In the genomic region with DNA sequence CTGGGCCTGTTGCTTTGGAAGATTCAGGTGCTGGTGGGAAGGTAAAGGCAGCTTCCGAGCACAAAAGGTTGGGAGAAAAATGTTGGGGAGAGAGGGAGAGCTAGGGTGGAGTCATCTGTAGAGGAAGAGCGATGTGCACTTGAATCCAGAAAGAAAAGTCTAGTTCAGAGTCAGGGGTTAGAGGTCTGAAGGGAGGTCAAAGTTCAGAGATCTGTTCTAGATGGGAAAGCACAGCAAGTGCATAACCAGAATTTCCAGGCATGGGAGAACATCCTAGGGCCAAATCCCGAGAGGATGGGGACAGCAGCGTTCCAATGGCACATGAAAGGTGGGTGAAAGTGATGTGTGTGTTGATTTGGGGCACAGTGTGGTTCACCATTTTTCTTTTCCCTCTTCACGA, we compare ENCODE assay signal across 20 cellular contexts. TPM values are rescaled to one million over a fixed set of nuclear protein-coding genes. Genes with fewer than 3 reads are reported as not detected.
DNase-seq lines count a peak whose midpoint lies in the region; ATAC-seq and TF ChIP-seq lines count a peak whose summit lies in the region.
"Had no signal": no experiment of that assay in that cellular context is flagged by ENCODE, and none has a peak within 500 bp of the region (broad histone marks: within the 10 kb centered on the region; RNA-seq: fewer than 3 reads in every experiment).

No MANE protein-coding gene starts in this region.

- no peaks in the 10 kb centered on the region for H3F3A ChIP-seq in neural progenitor cell (ENCODE audit: low read depth)

- no peak for ATAC-seq in IMR-90 (ENCODE audit: low read depth)
- no peak for ATAC-seq in activated T-helper 17 cell treated with anti-CD3 and anti-CD28 coated beads, Interleukin-2, amount 50 U/mL, for 72 hours (replicated peaks)
- ATAC-seq in stimulated activated naive B cell treated with anti-CD40 and anti-IgM and Interleukin-4, amounts not matched to agents 10 μg/mL and 1 μg/mL and 100 μg/mL, for 72 hours (replicated peaks): no peak
- no peak for ATAC-seq in HG03045 (IDR thresholded peaks at IDR 0.05; ENCODE audit: unreplicated experiment)

- no peaks in the 10 kb centered on the region for H3K9me3 Mint-ChIP-seq in activated T-helper 17 cell treated with anti-CD3 and anti-CD28 coated beads, Interleukin-2, amount 50 U/mL, for 72 hours
- peaks cover 2% of the 10 kb centered on the region for H3K9me3 Mint-ChIP-seq in neural progenitor cell
- peaks cover 5 to 7% of the 10 kb centered on the region in 2 donors for H3K9me3 Mint-ChIP-seq in stimulated activated naive B cell treated with anti-CD40 and anti-IgM and Interleukin-4, amounts not matched to agents 10 μg/mL and 1 μg/mL and 100 μg/mL, for 72 hours
- peaks cover 2% of the 10 kb centered on the region for H3K9me3 Mint-ChIP-seq in Calu3 (ENCODE audit: low read depth, unreplicated experiment)
- H3K9me3 Mint-ChIP-seq: CD4-positive, alpha-beta memory T cell; CD8-positive, alpha-beta memory T cell had no signal

- H3K9me3 ChIP-seq in IMR-90 (ENCODE audit: control insufficient read depth, insufficient read depth, low read length) (no peaks in the 10 kb centered on the region), neural progenitor cell (ENCODE audit: low read depth) (no peaks in the 10 kb centered on the region)
- H3K9me3 ChIP-seq: BE2C had no signal

- H3K36me3 ChIP-seq in IMR-90 (ENCODE audit: control insufficient read depth, insufficient read depth, low read length) (no peaks in the 10 kb centered on the region), neural progenitor cell (no peaks in the 10 kb centered on the region)
- H3K36me3 ChIP-seq: BE2C, BLaER1 had no signal

- H3K36me3 Mint-ChIP-seq in activated T-helper 17 cell treated with anti-CD3 and anti-CD28 coated beads, Interleukin-2, amount 50 U/mL, for 72 hours (ENCODE audit: low read depth): no peaks in the 10 kb centered on the region
- H3K36me3 Mint-ChIP-seq in neural progenitor cell: no peaks in the 10 kb centered on the region
- H3K36me3 Mint-ChIP-seq in stimulated activated naive B cell treated with anti-CD40 and anti-IgM and Interleukin-4, amounts not matched to agents 10 μg/mL and 1 μg/mL and 100 μg/mL, for 72 hours: peaks cover 0 to 3% of the 10 kb centered on the region in 2 donors
- H3K36me3 Mint-ChIP-seq in Calu3 (ENCODE audit: insufficient read depth, unreplicated experiment): no peaks in the 10 kb centered on the region
- H3K36me3 Mint-ChIP-seq: CD14-positive monocyte; CD4-positive, alpha-beta memory T cell; CD4-positive, CD25-positive, alpha-beta regulatory T cell had no signal

- H4K5ac ChIP-seq in IMR-90 (ENCODE audit: low read depth, low read length): no peak overlapping the region

- intact Hi-C loops in IMR-90 (cut with micrococcal nuclease) (no loop called here), Calu3 (cut with micrococcal nuclease; ENCODE audit: unreplicated experiment) (no loop called here)

- no peak overlapping the region for H2BK15ac ChIP-seq in IMR-90 (ENCODE audit: low read depth, low read length)

- no peak overlapping the region for H3K4me2 ChIP-seq in IMR-90 (ENCODE audit: low read depth, low read length)
- H3K4me2 ChIP-seq in neural progenitor cell: no peak overlapping the region
- H3K4me2 ChIP-seq: BLaER1 had no signal

- no peaks in the 10 kb centered on the region for H3K79me2 ChIP-seq in neural progenitor cell (ENCODE audit: low read depth)

- peak overlapping the region; percentile 10 for H3K27ac Mint-ChIP-seq in activated T-helper 17 cell treated with anti-CD3 and anti-CD28 coated beads, Interleukin-2, amount 50 U/mL, for 72 hours
- H3K27ac Mint-ChIP-seq in neural progenitor cell (peak overlapping the region; percentile 17), Calu3 (ENCODE audit: unreplicated experiment) (no peak overlapping the region)
- H3K27ac Mint-ChIP-seq in stimulated activated naive B cell treated with anti-CD40 and anti-IgM and Interleukin-4, amounts not matched to agents 10 μg/mL and 1 μg/mL and 100 μg/mL, for 72 hours: peak overlapping the region; percentile 6
- H3K27ac Mint-ChIP-seq: CD14-positive monocyte had no signal

- no peak overlapping the region for H2BK5ac ChIP-seq in IMR-90 (ENCODE audit: low read depth, low read length, poor library complexity, severe bottlenecking)

- TF ChIP-seq POLR2A in IMR-90 (IDR thresholded peaks at IDR 0.05; ENCODE audit: low read depth, low read length): no peak

- H2AK9ac ChIP-seq in IMR-90 (replicated peaks; ENCODE audit: low read depth, low read length, poor library complexity): no peak overlapping the region

- H3K4ac ChIP-seq in IMR-90 (ENCODE audit: low read depth, low read length): no peak overlapping the region

- H3K4me3 Mint-ChIP-seq in activated T-helper 17 cell treated with anti-CD3 and anti-CD28 coated beads, Interleukin-2, amount 50 U/mL, for 72 hours: no peak overlapping the region
- H3K4me3 Mint-ChIP-seq in neural progenitor cell (peak overlapping the region; percentile 41), Calu3 (ENCODE audit: low read depth, unreplicated experiment) (no peak overlapping the region)
- H3K4me3 Mint-ChIP-seq in stimulated activated naive B cell treated with anti-CD40 and anti-IgM and Interleukin-4, amounts not matched to agents 10 μg/mL and 1 μg/mL and 100 μg/mL, for 72 hours: no peak overlapping the region
- H3K4me3 Mint-ChIP-seq: CD14-positive monocyte; CD4-positive, alpha-beta memory T cell; CD4-positive, CD25-positive, alpha-beta regulatory T cell; CD8-positive, alpha-beta memory T cell had no signal

- H4K91ac ChIP-seq in IMR-90 (ENCODE audit: insufficient read depth, low read depth, low read length): no peak overlapping the region

- CTCF ChIA-PET in IMR-90 (lab: Yijun Ruan, JAX) (no interaction called here), Calu3 (lab: Charles Lee) (no interaction called here)

- no peak overlapping the region for H3K14ac ChIP-seq in IMR-90 (replicated peaks; ENCODE audit: low read depth, low read length)

- no peaks in the 10 kb centered on the region for H4K20me1 ChIP-seq in IMR-90 (ENCODE audit: insufficient read depth, low read length)
- H4K20me1 ChIP-seq in neural progenitor cell (ENCODE audit: low read depth): no peaks in the 10 kb centered on the region
- H4K20me1 ChIP-seq: BLaER1 had no signal

- dilution Hi-C loops in IMR-90 (cut with HindIII; ENCODE audit: low sequenced_read_pairs, unreplicated experiment): no loop called here

- H2BK120ac ChIP-seq in IMR-90 (ENCODE audit: low read depth, low read length): no peak overlapping the region

- no peak overlapping the region for H2BK20ac ChIP-seq in IMR-90 (ENCODE audit: low read depth, low read length)

- TF ChIP-seq CTCF in IMR-90 (conservative IDR thresholded peaks at IDR 0.05; ENCODE audit: low read depth, low read length): no peak
- no peak for TF ChIP-seq CTCF in neural progenitor cell (IDR thresholded peaks at IDR 0.05)
- no peak for TF ChIP-seq CTCF in Calu3 (IDR thresholded peaks at IDR 0.05; ENCODE audit: unreplicated experiment)

- POLR2A ChIA-PET in IMR-90 (lab: Charles Lee; ENCODE audit: unreplicated experiment): interaction anchor here (0.5 kb wide), 1 partner anchor 154 kb away, joined by 5 read pairs; no protein-coding TSS in a partner anchor

- H3K27ac ChIP-seq in IMR-90 (ENCODE audit: insufficient read depth, low read length): no peak overlapping the region
- H3K27ac ChIP-seq in neural progenitor cell: no peak overlapping the region
- H3K27ac ChIP-seq: BLaER1 had no signal

- no peaks in the 10 kb centered on the region for H3K27me3 Mint-ChIP-seq in activated T-helper 17 cell treated with anti-CD3 and anti-CD28 coated beads, Interleukin-2, amount 50 U/mL, for 72 hours
- H3K27me3 Mint-ChIP-seq in neural progenitor cell (ENCODE audit: insufficient read depth, low read depth): peaks cover 4% of the 10 kb centered on the region
- no peaks in the 10 kb centered on the region for H3K27me3 Mint-ChIP-seq in stimulated activated naive B cell treated with anti-CD40 and anti-IgM and Interleukin-4, amounts not matched to agents 10 μg/mL and 1 μg/mL and 100 μg/mL, for 72 hours
- no peaks in the 10 kb centered on the region for H3K27me3 Mint-ChIP-seq in Calu3 (ENCODE audit: unreplicated experiment)
- H3K27me3 Mint-ChIP-seq: CD4-positive, alpha-beta memory T cell; CD8-positive, alpha-beta memory T cell had no signal

- H3K4me1 ChIP-seq in IMR-90 (ENCODE audit: control insufficient read depth, insufficient read depth, low read length): no peaks in the 10 kb centered on the region
- H3K4me1 ChIP-seq in neural progenitor cell: no peaks in the 10 kb centered on the region
- H3K4me1 ChIP-seq: BE2C, BLaER1 had no signal

- 86% methylated on average over 2 of the region's 5 CpGs; no CpG with 5 or more reads in 1 of the 2 experiments for WGBS in IMR-90 (ENCODE audit: extremely low coverage in 2 of 2, insufficient read length in 1 of 2), 2 experiments

- H2AFZ ChIP-seq in IMR-90 (replicated peaks; ENCODE audit: low read length, poor library complexity) (no peak overlapping the region), neural progenitor cell (replicated peaks) (no peak overlapping the region)

- no peaks in the 10 kb centered on the region for H3K9me1 ChIP-seq in IMR-90 (ENCODE audit: insufficient read depth, low read length)

- 0 out of 2 replicates have a peak overlapping the region, but pooled peaks have one; percentile 11 for H3K23ac ChIP-seq in IMR-90 (ENCODE audit: low read depth, low read length)

- TF ChIP-seq RAD21 in IMR-90 (IDR thresholded peaks at IDR 0.05; ENCODE audit: low read length): no peak

- H3K27me3 ChIP-seq in IMR-90 (ENCODE audit: control insufficient read depth, insufficient read depth, low read length): no peaks in the 10 kb centered on the region
- H3K27me3 ChIP-seq in neural progenitor cell: no peaks in the 10 kb centered on the region
- H3K27me3 ChIP-seq: BE2C, BLaER1 had no signal

- in situ Hi-C loops in IMR-90 (cut with MboI; ENCODE audit: low sequenced_read_pairs): no loop called here

- H3K18ac ChIP-seq in IMR-90 (ENCODE audit: low read depth, low read length): no peak overlapping the region

- no peaks in the 10 kb centered on the region for H3K79me1 ChIP-seq in IMR-90 (ENCODE audit: low read depth in 1 of 2, low read length in 2 of 2)

- H2AK5ac ChIP-seq in IMR-90 (ENCODE audit: low read depth, low read length): no peak overlapping the region

- BruUV-seq in IMR-90 (replicated peaks; lab: Mats Ljungman, UMichigan): no TSS peak
- BruUV-seq in Calu3 (replicated peaks; lab: Mats Ljungman, UMichigan): no TSS peak

- H3K4me3 ChIP-seq in IMR-90 (ENCODE audit: insufficient read depth, low read depth, low read length): no peak overlapping the region
- no peak overlapping the region for H3K4me3 ChIP-seq in neural progenitor cell
- H3K4me3 ChIP-seq: BLaER1 had no signal

- no peak overlapping the region for H4K8ac ChIP-seq in IMR-90 (ENCODE audit: low read depth in 2 of 2, low read length in 2 of 2)

- DNase-seq in IMR-90 (no peak), neural progenitor cell (ENCODE audit: low spot score) (no peak), NCI-H526 (lab: John Stamatoyannopoulos, UW) (no peak), nucleus accumbens (lab: John Stamatoyannopoulos, UW) (no peak), Calu3 (no peak)
- no peak for DNase-seq in stimulated activated naive B cell treated with anti-CD40 and anti-IgM and Interleukin-4, amounts not matched to agents 10 μg/mL and 1 μg/mL and 100 μg/mL, for 72 hours
- DNase-seq: 8988T; ACHN; BE2C; C1 segment of cervical spinal cord; CD4-positive, alpha-beta memory T cell; CD4-positive, CD25-positive, alpha-beta regulatory T cell; CD8-positive, alpha-beta memory T cell; COR-L47; DMS79 treated with DMSO at 0.1 percent for 48 hours; GF-D8 had no signal

- no peaks in the 10 kb centered on the region for H3K4me1 Mint-ChIP-seq in activated T-helper 17 cell treated with anti-CD3 and anti-CD28 coated beads, Interleukin-2, amount 50 U/mL, for 72 hours
- H3K4me1 Mint-ChIP-seq in neural progenitor cell: peaks cover 5% of the 10 kb centered on the region
- H3K4me1 Mint-ChIP-seq in stimulated activated naive B cell treated with anti-CD40 and anti-IgM and Interleukin-4, amounts not matched to agents 10 μg/mL and 1 μg/mL and 100 μg/mL, for 72 hours: peaks cover 10 to 15% of the 10 kb centered on the region in 2 donors
- no peaks in the 10 kb centered on the region for H3K4me1 Mint-ChIP-seq in Calu3 (ENCODE audit: low read depth, unreplicated experiment)
- H3K4me1 Mint-ChIP-seq: CD4-positive, alpha-beta memory T cell; CD8-positive, alpha-beta memory T cell had no signal

- no peak overlapping the region for H3K56ac ChIP-seq in IMR-90 (ENCODE audit: extremely low read depth, insufficient read depth, low read length)

- H3K9ac ChIP-seq in IMR-90 (ENCODE audit: low read depth, low read length): no peak overlapping the region
- H3K9ac ChIP-seq in neural progenitor cell: no peak overlapping the region
- H3K9ac ChIP-seq: BLaER1 had no signal

RNA-seq across cellular contexts. Expression of a gene that starts 51.5 kb away (rescaled TPM):
- total RNA-seq in IMR-90 (2012; rRNA removed): 52.0 and 65.8 TPM in 2 replicates
- polyA plus RNA-seq in IMR-90 (2012; rRNA removed): 14.8 and 17.5 TPM in 2 replicates
- polyA plus RNA-seq in IMR-90 (2012; cell fraction: cytosol; rRNA removed): 3.1 and 8.9 TPM in 2 replicates
- polyA plus RNA-seq in IMR-90 (2012; cell fraction: nucleus; rRNA removed; ENCODE audit: low replicate concordance): 2.6 and 18.4 TPM in 2 replicates
- total RNA-seq in activated T-helper 17 cell treated with anti-CD3 and anti-CD28 coated beads, Interleukin-2, amount 50 U/mL, for 72 hours: 10 to 100 TPM; 49.5 to 70.1 TPM
- total RNA-seq in neural progenitor cell (ENCODE audit: low replicate concordance): 40.7 and 60.9 TPM in 2 replicates
- 36.8 and 47.1 TPM in 2 replicates for total RNA-seq in Calu3 (2022)
